In the genomic region with DNA sequence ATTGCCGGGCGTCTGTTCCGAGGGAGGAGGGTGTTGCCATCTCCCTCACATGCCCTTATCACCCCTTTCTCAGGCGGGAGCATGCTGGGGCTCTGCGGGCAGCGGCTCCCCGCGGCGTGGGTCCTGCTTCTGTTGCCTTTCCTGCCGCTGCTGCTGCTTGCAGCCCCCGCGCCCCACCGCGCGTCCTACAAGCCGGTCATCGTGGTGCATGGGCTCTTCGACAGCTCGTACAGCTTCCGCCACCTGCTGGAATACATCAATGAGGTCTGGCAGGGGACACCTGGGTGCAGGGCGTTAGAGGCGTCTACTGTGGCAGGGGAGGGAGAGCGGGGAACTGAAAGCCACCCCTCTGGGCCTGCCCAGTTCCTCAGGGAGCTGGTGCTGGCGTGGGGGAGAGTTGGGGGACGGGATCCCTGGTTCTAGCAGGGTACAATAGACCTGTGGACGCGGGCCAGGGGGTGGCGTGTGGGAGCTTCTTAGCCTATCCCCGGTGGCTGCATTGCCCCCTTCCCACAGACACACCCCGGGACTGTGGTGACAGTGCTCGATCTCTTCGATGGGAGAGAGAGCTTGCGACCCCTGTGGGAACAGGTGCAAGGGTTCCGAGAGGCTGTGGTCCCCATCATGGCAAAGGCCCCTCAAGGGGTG, we compare ENCODE assay signal across 8 cellular contexts. TPM values are rescaled to one million over a fixed set of nuclear protein-coding genes. Genes with fewer than 3 reads are reported as not detected.
DNase-seq lines count a peak whose midpoint lies in the region; ATAC-seq lines count a peak whose summit lies in the region.

No MANE protein-coding gene starts in this region.

- H3K4me1 ChIP-seq in ES-I3 (ENCODE audit: insufficient read depth, low read length) = peaks cover 15% of the 10 kb centered on the region; the same call in 1 of the 2 replicates
- H3K4me1 ChIP-seq in mesodermal cell (ENCODE audit: control insufficient read depth, insufficient read depth, low read length, poor library complexity, severe bottlenecking) = peaks cover 22% of the 10 kb centered on the region

- H3K9me3 Mint-ChIP-seq in effector memory CD8-positive, alpha-beta T cell = no peaks in the 10 kb centered on the region
- no peaks in the 10 kb centered on the region for H3K9me3 Mint-ChIP-seq in stimulated activated memory B cell treated with anti-CD40 and anti-IgM and Interleukin-4, amounts not matched to agents 10 μg/mL and 1 μg/mL and 100 μg/mL, for 72 hours

- peak overlapping the region; percentile 86 for H3K9ac ChIP-seq in ES-I3 (ENCODE audit: low read depth, low read length)

- H3K36me3 ChIP-seq in ES-I3 (ENCODE audit: insufficient read depth, low read length) (peaks cover 4% of the 10 kb centered on the region; the same call in 1 of the 2 replicates), mesodermal cell (ENCODE audit: control insufficient read depth, insufficient read depth, low read length) (peaks cover 42% of the 10 kb centered on the region)

- peak overlapping the region; percentile 98 for H3K27ac ChIP-seq in mesodermal cell (ENCODE audit: low read depth, low read length, severe bottlenecking)

- H3K4me3 ChIP-seq in mesodermal cell (ENCODE audit: extremely low read depth, insufficient read depth, low read length, poor library complexity, severe bottlenecking) = peak overlapping the region; percentile 95

- WGBS in mesodermal cell (ENCODE audit: insufficient coverage in 2 of 2), 2 experiments = 16 to 22% methylated on average over 27 of the region's 34 CpGs

- peak; percentile 51 for DNase-seq in NCI-H774 (lab: John Stamatoyannopoulos, UW)
- peak; percentile 83 for DNase-seq in activated CD8-positive, alpha-beta memory T cell treated with anti-CD3 and anti-CD28 coated beads for 24 hours
- DNase-seq in effector memory CD8-positive, alpha-beta T cell = peak; percentile 54 to 56 (median 54)

- H3K36me3 Mint-ChIP-seq in effector memory CD8-positive, alpha-beta T cell (ENCODE audit: insufficient read depth) = peaks cover 12% of the 10 kb centered on the region
- peaks cover 20% of the 10 kb centered on the region for H3K36me3 Mint-ChIP-seq in stimulated activated memory B cell treated with anti-CD40 and anti-IgM and Interleukin-4, amounts not matched to agents 10 μg/mL and 1 μg/mL and 100 μg/mL, for 72 hours

- H3K4me3 Mint-ChIP-seq in effector memory CD8-positive, alpha-beta T cell = peak overlapping the region; percentile 89 to 91
- H3K4me3 Mint-ChIP-seq in stimulated activated memory B cell treated with anti-CD40 and anti-IgM and Interleukin-4, amounts not matched to agents 10 μg/mL and 1 μg/mL and 100 μg/mL, for 72 hours = peak overlapping the region; percentile 82

- H3K9me3 ChIP-seq in ES-I3 (ENCODE audit: control insufficient read depth, insufficient read depth, low read length) = no peaks in the 10 kb centered on the region
- no peaks in the 10 kb centered on the region for H3K9me3 ChIP-seq in mesodermal cell (ENCODE audit: control insufficient read depth, low read length)

- peaks cover 36 to 39% of the 10 kb centered on the region in 2 donors for H3K4me1 Mint-ChIP-seq in effector memory CD8-positive, alpha-beta T cell (ENCODE audit: low read depth in 2 of 2)
- H3K4me1 Mint-ChIP-seq in stimulated activated memory B cell treated with anti-CD40 and anti-IgM and Interleukin-4, amounts not matched to agents 10 μg/mL and 1 μg/mL and 100 μg/mL, for 72 hours = peaks cover 42% of the 10 kb centered on the region

- peaks cover 16 to 27% of the 10 kb centered on the region in 2 donors for H3K27me3 Mint-ChIP-seq in effector memory CD8-positive, alpha-beta T cell
- peaks cover 47% of the 10 kb centered on the region for H3K27me3 Mint-ChIP-seq in stimulated activated memory B cell treated with anti-CD40 and anti-IgM and Interleukin-4, amounts not matched to agents 10 μg/mL and 1 μg/mL and 100 μg/mL, for 72 hours

- ATAC-seq in HG03139 (IDR thresholded peaks at IDR 0.05; ENCODE audit: unreplicated experiment) = peak; percentile 74
- ATAC-seq in effector memory CD8-positive, alpha-beta T cell (replicated peaks) = peak; percentile 73
- peak; percentile 88 for ATAC-seq in stimulated activated memory B cell treated with anti-CD40 and anti-IgM and Interleukin-4, amounts not matched to agents 10 μg/mL and 1 μg/mL and 100 μg/mL, for 72 hours
- no peak for ATAC-seq in HG02840 (IDR thresholded peaks at IDR 0.05; ENCODE audit: low FRiP score, unreplicated experiment)

- peak overlapping the region; percentile 91 to 92 for H3K27ac Mint-ChIP-seq in effector memory CD8-positive, alpha-beta T cell
- H3K27ac Mint-ChIP-seq in stimulated activated memory B cell treated with anti-CD40 and anti-IgM and Interleukin-4, amounts not matched to agents 10 μg/mL and 1 μg/mL and 100 μg/mL, for 72 hours = peak overlapping the region; percentile 59

RNA-seq across cellular contexts. Expression of gene PPT2, which starts 0.7 kb away (rescaled TPM):
- polyA plus RNA-seq in mesodermal cell (2013, experiment 1 of 2) = 60.2 TPM
- polyA plus RNA-seq in mesodermal cell (2013, experiment 2 of 2) = 42.3 TPM

RNA-seq across cellular contexts. Expression of gene PRRT1, which starts 2.9 kb away (rescaled TPM):
- 4.9 TPM for polyA plus RNA-seq in mesodermal cell (2013, experiment 1 of 2)
- polyA plus RNA-seq in mesodermal cell (2013, experiment 2 of 2) = 3.4 TPM

RNA-seq across cellular contexts. Expression of gene EGFL8, which starts 9.8 kb away (rescaled TPM):
- 30.7 TPM for polyA plus RNA-seq in mesodermal cell (2013, experiment 1 of 2)
- 29.1 TPM for polyA plus RNA-seq in mesodermal cell (2013, experiment 2 of 2)

RNA-seq across cellular contexts. Expression of gene AGPAT1, which starts 21.2 kb away (rescaled TPM):
- 123 TPM for polyA plus RNA-seq in mesodermal cell (2013, experiment 1 of 2)
- 98.6 TPM for polyA plus RNA-seq in mesodermal cell (2013, experiment 2 of 2)

RNA-seq across cellular contexts. Expression of gene RNF5, which starts 23.6 kb away (rescaled TPM):
- 101 TPM for polyA plus RNA-seq in mesodermal cell (2013, experiment 1 of 2)
- 85.4 TPM for polyA plus RNA-seq in mesodermal cell (2013, experiment 2 of 2)
